1 cellular context compared by ENCODE assay signal in the genomic region with DNA sequence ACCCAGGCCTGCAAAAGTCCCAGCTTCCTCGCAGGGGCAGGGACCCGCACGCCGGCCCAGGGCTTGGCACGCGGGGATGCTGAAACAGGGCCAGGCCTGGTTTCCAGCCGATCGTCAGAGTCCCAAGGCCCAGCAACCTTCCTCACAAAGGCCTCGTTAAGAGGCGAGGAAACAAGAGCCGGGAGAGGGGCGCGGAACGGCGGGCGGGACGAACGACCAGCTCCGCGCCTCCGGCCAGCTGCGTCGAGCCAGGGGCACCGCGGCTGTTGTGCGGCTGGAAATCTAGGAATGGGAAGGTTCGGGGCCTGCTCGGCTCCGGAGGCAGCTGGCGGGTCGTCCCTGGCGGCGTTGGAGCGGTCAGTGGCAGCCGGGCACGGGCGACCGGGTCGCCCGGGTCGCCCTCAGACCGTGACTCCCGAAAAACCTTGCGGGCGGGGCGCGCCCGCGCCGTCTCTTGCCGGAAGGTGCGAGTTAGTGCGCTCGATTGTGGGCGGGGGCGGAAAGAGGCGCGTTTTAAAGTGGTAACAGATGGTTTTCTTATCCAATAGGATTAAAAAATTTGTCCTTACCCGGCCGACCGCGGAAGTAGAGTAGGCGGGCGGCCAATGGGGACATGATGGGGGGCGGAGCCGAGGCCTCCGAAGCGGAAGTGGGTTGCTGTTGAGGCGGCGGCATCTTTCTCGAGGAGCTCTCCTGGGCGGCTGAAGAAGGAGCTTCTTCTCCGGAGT.
TF ChIP-seq lines count a peak whose summit lies in the region.

A gene with protein sequence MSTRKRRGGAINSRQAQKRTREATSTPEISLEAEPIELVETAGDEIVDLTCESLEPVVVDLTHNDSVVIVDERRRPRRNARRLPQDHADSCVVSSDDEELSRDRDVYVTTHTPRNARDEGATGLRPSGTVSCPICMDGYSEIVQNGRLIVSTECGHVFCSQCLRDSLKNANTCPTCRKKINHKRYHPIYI (plus strand): TSS at position 643 of the 728 bp plus-strand sequence. CDS start 21,388 bp downstream, outside the sequence.

TF ChIP-seq in HEK293, 187 proteins besides CTCF, POLR2A, EP300 and RAD21 (continued from another document and continues in another):
- TF ChIP-seq ZSCAN30 (tag by site-specific recombination; IDR thresholded peaks at IDR 0.05) (peak; percentile 45; the same call in 1 of the 2 replicates), ZXDB (tag by site-specific recombination; IDR thresholded peaks at IDR 0.05) (peak; percentile 67; the same call in 1 of the 2 replicates), ZBTB48 (tag by site-specific recombination; IDR thresholded peaks at IDR 0.05) (peak; percentile 39; the same call in 1 of the 2 replicates), SP3 (tag by site-specific recombination; IDR thresholded peaks at IDR 0.05) (peak; percentile 80), ZFP41 (tag by site-specific recombination; IDR thresholded peaks at IDR 0.05; ENCODE audit: borderline replicate concordance) (no peak), ZNF169 (tag by site-specific recombination; IDR thresholded peaks at IDR 0.05) (no peak), ZNF335 (tag by site-specific recombination; conservative IDR thresholded peaks at IDR 0.05) (peak; percentile 50), IKZF3 (tag by site-specific recombination; IDR thresholded peaks at IDR 0.05) (no peak), ZBTB8A (tag by site-specific recombination; IDR thresholded peaks at IDR 0.05) (peak; percentile 98), ZNF416 (tag by site-specific recombination; IDR thresholded peaks at IDR 0.05) (no peak), ZNF423 (tag by site-specific recombination; IDR thresholded peaks at IDR 0.05) (no peak), KLF9 (tag by site-specific recombination; IDR thresholded peaks at IDR 0.05; ENCODE audit: low read depth) (peak; percentile 55; the same call in 1 of the 2 replicates), SP7 (tag by site-specific recombination; IDR thresholded peaks at IDR 0.05) (peak; percentile 36; the same call in 1 of the 2 replicates), SCRT2 (tag by site-specific recombination; IDR thresholded peaks at IDR 0.05) (no peak), HOXC10 (CRISPR knock-in tag; IDR thresholded peaks at IDR 0.05) (no peak), HOXA7 (CRISPR knock-in tag; IDR thresholded peaks at IDR 0.05; ENCODE audit: borderline replicate concordance) (no peak), SETDB1 (IDR thresholded peaks at IDR 0.05; ENCODE audit: insufficient read length, low read length) (no peak), EGR2 (tag by site-specific recombination; IDR thresholded peaks at IDR 0.05; ENCODE audit: low read depth) (peak; percentile 64; the same call in 1 of the 2 replicates), ZNF76 (tag by site-specific recombination; IDR thresholded peaks at IDR 0.05; ENCODE audit: borderline replicate concordance, low read depth) (peak; percentile 74; the same call in 1 of the 2 replicates), ZFHX2 (tag by site-specific recombination; conservative IDR thresholded peaks at IDR 0.05) (peak; percentile 80), ZNF23 (tag by site-specific recombination; IDR thresholded peaks at IDR 0.05; ENCODE audit: borderline replicate concordance) (no peak)
- TF ChIP-seq, protein P1, sequence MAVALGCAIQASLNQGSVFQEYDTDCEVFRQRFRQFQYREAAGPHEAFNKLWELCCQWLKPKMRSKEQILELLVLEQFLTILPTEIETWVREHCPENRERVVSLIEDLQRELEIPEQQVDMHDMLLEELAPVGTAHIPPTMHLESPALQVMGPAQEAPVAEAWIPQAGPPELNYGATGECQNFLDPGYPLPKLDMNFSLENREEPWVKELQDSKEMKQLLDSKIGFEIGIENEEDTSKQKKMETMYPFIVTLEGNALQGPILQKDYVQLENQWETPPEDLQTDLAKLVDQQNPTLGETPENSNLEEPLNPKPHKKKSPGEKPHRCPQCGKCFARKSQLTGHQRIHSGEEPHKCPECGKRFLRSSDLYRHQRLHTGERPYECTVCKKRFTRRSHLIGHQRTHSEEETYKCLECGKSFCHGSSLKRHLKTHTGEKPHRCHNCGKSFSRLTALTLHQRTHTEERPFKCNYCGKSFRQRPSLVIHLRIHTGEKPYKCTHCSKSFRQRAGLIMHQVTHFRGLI (tag by site-specific recombination; IDR thresholded peaks at IDR 0.05): peak; percentile 40; the same call in 1 of the 2 replicates
- TF ChIP-seq, protein P2, sequence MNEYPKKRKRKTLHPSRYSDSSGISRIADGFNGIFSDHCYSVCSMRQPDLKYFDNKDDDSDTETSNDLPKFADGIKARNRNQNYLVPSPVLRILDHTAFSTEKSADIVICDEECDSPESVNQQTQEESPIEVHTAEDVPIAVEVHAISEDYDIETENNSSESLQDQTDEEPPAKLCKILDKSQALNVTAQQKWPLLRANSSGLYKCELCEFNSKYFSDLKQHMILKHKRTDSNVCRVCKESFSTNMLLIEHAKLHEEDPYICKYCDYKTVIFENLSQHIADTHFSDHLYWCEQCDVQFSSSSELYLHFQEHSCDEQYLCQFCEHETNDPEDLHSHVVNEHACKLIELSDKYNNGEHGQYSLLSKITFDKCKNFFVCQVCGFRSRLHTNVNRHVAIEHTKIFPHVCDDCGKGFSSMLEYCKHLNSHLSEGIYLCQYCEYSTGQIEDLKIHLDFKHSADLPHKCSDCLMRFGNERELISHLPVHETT (tag by site-specific recombination; IDR thresholded peaks at IDR 0.05): no peak
- TF ChIP-seq, protein P3, sequence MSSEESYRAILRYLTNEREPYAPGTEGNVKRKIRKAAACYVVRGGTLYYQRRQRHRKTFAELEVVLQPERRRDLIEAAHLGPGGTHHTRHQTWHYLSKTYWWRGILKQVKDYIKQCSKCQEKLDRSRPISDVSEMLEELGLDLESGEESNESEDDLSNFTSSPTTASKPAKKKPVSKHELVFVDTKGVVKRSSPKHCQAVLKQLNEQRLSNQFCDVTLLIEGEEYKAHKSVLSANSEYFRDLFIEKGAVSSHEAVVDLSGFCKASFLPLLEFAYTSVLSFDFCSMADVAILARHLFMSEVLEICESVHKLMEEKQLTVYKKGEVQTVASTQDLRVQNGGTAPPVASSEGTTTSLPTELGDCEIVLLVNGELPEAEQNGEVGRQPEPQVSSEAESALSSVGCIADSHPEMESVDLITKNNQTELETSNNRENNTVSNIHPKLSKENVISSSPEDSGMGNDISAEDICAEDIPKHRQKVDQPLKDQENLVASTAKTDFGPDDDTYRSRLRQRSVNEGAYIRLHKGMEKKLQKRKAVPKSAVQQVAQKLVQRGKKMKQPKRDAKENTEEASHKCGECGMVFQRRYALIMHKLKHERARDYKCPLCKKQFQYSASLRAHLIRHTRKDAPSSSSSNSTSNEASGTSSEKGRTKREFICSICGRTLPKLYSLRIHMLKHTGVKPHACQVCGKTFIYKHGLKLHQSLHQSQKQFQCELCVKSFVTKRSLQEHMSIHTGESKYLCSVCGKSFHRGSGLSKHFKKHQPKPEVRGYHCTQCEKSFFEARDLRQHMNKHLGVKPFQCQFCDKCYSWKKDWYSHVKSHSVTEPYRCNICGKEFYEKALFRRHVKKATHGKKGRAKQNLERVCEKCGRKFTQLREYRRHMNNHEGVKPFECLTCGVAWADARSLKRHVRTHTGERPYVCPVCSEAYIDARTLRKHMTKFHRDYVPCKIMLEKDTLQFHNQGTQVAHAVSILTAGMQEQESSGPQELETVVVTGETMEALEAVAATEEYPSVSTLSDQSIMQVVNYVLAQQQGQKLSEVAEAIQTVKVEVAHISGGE (tag by site-specific recombination; conservative IDR thresholded peaks at IDR 0.05; ENCODE audit: low read depth): peak; percentile 84
- TF ChIP-seq, protein P4, sequence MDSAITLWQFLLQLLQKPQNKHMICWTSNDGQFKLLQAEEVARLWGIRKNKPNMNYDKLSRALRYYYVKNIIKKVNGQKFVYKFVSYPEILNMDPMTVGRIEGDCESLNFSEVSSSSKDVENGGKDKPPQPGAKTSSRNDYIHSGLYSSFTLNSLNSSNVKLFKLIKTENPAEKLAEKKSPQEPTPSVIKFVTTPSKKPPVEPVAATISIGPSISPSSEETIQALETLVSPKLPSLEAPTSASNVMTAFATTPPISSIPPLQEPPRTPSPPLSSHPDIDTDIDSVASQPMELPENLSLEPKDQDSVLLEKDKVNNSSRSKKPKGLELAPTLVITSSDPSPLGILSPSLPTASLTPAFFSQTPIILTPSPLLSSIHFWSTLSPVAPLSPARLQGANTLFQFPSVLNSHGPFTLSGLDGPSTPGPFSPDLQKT (IDR thresholded peaks at IDR 0.05; ENCODE audit: borderline replicate concordance, low read depth, low read length): peak; percentile 67; the same call in 1 of the 2 replicates
- TF ChIP-seq, protein P5, sequence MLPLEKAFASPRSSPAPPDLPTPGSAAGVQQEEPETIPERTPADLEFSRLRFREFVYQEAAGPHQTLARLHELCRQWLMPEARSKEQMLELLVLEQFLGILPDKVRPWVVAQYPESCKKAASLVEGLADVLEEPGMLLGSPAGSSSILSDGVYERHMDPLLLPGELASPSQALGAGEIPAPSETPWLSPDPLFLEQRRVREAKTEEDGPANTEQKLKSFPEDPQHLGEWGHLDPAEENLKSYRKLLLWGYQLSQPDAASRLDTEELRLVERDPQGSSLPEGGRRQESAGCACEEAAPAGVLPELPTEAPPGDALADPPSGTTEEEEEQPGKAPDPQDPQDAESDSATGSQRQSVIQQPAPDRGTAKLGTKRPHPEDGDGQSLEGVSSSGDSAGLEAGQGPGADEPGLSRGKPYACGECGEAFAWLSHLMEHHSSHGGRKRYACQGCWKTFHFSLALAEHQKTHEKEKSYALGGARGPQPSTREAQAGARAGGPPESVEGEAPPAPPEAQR (tag by site-specific recombination; IDR thresholded peaks at IDR 0.05): no peak
- TF ChIP-seq, protein P6, sequence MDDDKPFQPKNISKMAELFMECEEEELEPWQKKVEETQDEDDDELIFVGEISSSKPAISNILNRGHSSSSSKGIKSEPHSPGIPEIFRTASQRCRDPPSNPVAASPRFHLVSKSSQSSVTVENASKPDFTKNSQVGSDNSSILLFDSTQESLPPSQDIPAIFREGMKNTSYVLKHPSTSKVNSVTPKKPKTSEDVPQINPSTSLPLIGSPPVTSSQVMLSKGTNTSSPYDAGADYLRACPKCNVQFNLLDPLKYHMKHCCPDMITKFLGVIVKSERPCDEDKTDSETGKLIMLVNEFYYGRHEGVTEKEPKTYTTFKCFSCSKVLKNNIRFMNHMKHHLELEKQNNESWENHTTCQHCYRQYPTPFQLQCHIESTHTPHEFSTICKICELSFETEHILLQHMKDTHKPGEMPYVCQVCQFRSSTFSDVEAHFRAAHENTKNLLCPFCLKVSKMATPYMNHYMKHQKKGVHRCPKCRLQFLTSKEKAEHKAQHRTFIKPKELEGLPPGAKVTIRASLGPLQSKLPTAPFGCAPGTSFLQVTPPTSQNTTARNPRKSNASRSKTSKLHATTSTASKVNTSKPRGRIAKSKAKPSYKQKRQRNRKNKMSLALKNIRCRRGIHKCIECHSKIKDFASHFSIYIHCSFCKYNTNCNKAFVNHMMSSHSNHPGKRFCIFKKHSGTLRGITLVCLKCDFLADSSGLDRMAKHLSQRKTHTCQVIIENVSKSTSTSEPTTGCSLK (tag by site-specific recombination; IDR thresholded peaks at IDR 0.05): no peak
- TF ChIP-seq, protein P7, sequence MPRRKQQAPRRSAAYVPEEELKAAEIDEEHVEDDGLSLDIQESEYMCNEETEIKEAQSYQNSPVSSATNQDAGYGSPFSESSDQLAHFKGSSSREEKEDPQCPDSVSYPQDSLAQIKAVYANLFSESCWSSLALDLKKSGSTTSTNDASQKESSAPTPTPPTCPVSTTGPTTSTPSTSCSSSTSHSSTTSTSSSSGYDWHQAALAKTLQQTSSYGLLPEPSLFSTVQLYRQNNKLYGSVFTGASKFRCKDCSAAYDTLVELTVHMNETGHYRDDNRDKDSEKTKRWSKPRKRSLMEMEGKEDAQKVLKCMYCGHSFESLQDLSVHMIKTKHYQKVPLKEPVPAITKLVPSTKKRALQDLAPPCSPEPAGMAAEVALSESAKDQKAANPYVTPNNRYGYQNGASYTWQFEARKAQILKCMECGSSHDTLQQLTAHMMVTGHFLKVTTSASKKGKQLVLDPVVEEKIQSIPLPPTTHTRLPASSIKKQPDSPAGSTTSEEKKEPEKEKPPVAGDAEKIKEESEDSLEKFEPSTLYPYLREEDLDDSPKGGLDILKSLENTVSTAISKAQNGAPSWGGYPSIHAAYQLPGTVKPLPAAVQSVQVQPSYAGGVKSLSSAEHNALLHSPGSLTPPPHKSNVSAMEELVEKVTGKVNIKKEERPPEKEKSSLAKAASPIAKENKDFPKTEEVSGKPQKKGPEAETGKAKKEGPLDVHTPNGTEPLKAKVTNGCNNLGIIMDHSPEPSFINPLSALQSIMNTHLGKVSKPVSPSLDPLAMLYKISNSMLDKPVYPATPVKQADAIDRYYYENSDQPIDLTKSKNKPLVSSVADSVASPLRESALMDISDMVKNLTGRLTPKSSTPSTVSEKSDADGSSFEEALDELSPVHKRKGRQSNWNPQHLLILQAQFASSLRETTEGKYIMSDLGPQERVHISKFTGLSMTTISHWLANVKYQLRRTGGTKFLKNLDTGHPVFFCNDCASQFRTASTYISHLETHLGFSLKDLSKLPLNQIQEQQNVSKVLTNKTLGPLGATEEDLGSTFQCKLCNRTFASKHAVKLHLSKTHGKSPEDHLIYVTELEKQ (tag by site-specific recombination; IDR thresholded peaks at IDR 0.05; ENCODE audit: borderline replicate concordance): no peak
- TF ChIP-seq, protein P8, sequence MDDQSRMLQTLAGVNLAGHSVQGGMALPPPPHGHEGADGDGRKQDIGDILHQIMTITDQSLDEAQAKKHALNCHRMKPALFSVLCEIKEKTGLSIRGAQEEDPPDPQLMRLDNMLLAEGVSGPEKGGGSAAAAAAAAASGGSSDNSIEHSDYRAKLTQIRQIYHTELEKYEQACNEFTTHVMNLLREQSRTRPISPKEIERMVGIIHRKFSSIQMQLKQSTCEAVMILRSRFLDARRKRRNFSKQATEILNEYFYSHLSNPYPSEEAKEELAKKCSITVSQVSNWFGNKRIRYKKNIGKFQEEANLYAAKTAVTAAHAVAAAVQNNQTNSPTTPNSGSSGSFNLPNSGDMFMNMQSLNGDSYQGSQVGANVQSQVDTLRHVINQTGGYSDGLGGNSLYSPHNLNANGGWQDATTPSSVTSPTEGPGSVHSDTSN (CRISPR knock-in tag; IDR thresholded peaks at IDR 0.05): no peak
- TF ChIP-seq, protein P9, sequence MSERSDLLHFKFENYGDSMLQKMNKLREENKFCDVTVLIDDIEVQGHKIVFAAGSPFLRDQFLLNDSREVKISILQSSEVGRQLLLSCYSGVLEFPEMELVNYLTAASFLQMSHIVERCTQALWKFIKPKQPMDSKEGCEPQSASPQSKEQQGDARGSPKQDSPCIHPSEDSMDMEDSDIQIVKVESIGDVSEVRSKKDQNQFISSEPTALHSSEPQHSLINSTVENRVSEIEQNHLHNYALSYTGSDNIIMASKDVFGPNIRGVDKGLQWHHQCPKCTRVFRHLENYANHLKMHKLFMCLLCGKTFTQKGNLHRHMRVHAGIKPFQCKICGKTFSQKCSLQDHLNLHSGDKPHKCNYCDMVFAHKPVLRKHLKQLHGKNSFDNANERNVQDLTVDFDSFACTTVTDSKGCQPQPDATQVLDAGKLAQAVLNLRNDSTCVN (tag by site-specific recombination; optimal IDR thresholded peaks at IDR 0.05): peak; percentile 81
